ENCODE assay signal across 8 cellular contexts in genomic region chr11:69048718-69049489, GRCh38.
DNase-seq lines count a peak whose midpoint lies in the region; ATAC-seq and TF ChIP-seq lines count a peak whose summit lies in the region.

TPCN2 (plus strand) TSS chr11:69048932; CDS start chr11:69048998, 66 bp downstream.

- peak; percentile 93 for DNase-seq in AG09319 (ENCODE audit: extremely low read depth, low read depth)
- DNase-seq in NCI-H446 (lab: John Stamatoyannopoulos, UW) = peak; percentile 92 to 98
- peak; percentile 82 for DNase-seq in activated CD4-positive, CD25-positive, alpha-beta regulatory T cell treated with anti-CD3 and anti-CD28 coated beads, Interleukin-2, amount 50 U/mL, for 16 hours (ENCODE audit: low read depth, low spot score)
- DNase-seq in central memory CD4-positive, alpha-beta T cell = peak; percentile 90
- DNase-seq in islet precursor cell = peak; percentile 98
- DNase-seq in stimulated activated CD4-positive, alpha-beta T cell treated with anti-CD3 and anti-CD28 coated beads, Interleukin-12 subunit alpha, Interleukin-12 subunit beta, amount 100 ng/mL, for 4 hours = peak; percentile 90

- TF ChIP-seq CTCF in AG09319 (IDR thresholded peaks at IDR 0.05; ENCODE audit: low read depth, low read length) = no peak

- ATAC-seq in GM19025 (IDR thresholded peaks at IDR 0.05; ENCODE audit: low read depth, unreplicated experiment) (peak; percentile 83), HG03342 (IDR thresholded peaks at IDR 0.05; ENCODE audit: unreplicated experiment) (peak; percentile 81)

Comparison
In these comparisons a context has a peak if more than half of its experiments do, and no peak if none do; other contexts are left out.
1. Peak in every context shown above with its lines: DNase-seq and ATAC-seq.